In the genomic region with DNA sequence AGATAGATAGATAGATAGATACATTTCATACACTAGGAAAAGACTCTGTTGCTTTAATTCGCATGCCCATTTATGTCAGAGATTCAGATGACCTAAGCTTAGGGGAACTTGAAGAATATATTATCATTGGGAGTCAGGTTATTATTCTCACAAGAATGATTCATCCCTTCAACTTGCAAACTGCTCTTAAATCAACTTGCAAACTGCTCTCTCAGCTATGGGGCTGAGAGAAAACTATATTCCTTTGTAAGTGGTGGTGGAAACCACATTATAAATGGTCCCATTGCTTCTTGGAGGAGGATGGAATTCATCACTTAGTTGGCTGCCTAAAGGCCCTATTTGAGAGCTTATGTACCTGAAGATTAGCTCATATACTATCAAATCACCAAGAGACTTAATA, we compare ENCODE assay signal across 24 cellular contexts.
A peak's percentile ranks its signal among the peaks of the same experiment; 100 is the strongest.
DNase-seq lines count a peak whose midpoint lies in the region; ATAC-seq, FAIRE-seq and TF ChIP-seq lines count a peak whose summit lies in the region.
"Had no signal": no experiment of that assay in that cellular context is flagged by ENCODE, and none has a peak within 500 bp of the region (broad histone marks: within the 10 kb centered on the region; RNA-seq: fewer than 3 reads in every experiment).

No MANE protein-coding gene starts in this region.

- H3K36me3 Mint-ChIP-seq in activated T-cell treated with anti-CD3 and anti-CD28 coated beads, Interleukin-2, amount 50 U/mL, for 24 hours (ENCODE audit: low read depth) = no peaks in the 10 kb centered on the region
- H3K36me3 Mint-ChIP-seq: type B pancreatic cell had no signal

- no peak overlapping the region for H2BK20ac ChIP-seq in IMR-90 (ENCODE audit: low read depth, low read length)

- WGBS in IMR-90 (ENCODE audit: extremely low coverage in 2 of 2, insufficient read length in 1 of 2), 2 experiments = no CpG with 5 or more reads among the region's 1 CpG

- H2BK5ac ChIP-seq in IMR-90 (ENCODE audit: low read depth, low read length, poor library complexity, severe bottlenecking) = no peak overlapping the region

- H4K5ac ChIP-seq in IMR-90 (ENCODE audit: low read depth, low read length) = no peak overlapping the region

- H3K18ac ChIP-seq in IMR-90 (ENCODE audit: low read depth, low read length) = no peak overlapping the region

- H3K79me1 ChIP-seq in IMR-90 (ENCODE audit: low read depth in 1 of 2, low read length in 2 of 2) = no peaks in the 10 kb centered on the region

- H3K36me3 ChIP-seq in IMR-90 (ENCODE audit: control insufficient read depth, insufficient read depth, low read length) = no peaks in the 10 kb centered on the region
- H3K36me3 ChIP-seq in bronchial epithelial cell (ENCODE audit: control insufficient read depth, insufficient read depth, low read length) = no peaks in the 10 kb centered on the region
- no peaks in the 10 kb centered on the region for H3K36me3 ChIP-seq in mucosa of descending colon (ENCODE audit: low read depth)
- H3K36me3 ChIP-seq: adrenal gland, SJCRH30 had no signal

- H3K4me3 ChIP-seq in IMR-90 (ENCODE audit: insufficient read depth, low read depth, low read length) = no peak overlapping the region
- no peak overlapping the region for H3K4me3 ChIP-seq in bronchial epithelial cell (ENCODE audit: low read depth, low read length)
- H3K4me3 ChIP-seq in mucosa of descending colon = no peak overlapping the region
- H3K4me3 ChIP-seq: adrenal gland, SJCRH30 had no signal

- CTCF ChIA-PET in IMR-90 (lab: Yijun Ruan, JAX) = no interaction called here

- no peak overlapping the region for H4K8ac ChIP-seq in IMR-90 (ENCODE audit: low read depth in 2 of 2, low read length in 2 of 2)

- no peak for TF ChIP-seq CTCF in IMR-90 (conservative IDR thresholded peaks at IDR 0.05; ENCODE audit: low read depth, low read length)
- no peak for TF ChIP-seq CTCF in bronchial epithelial cell (IDR thresholded peaks at IDR 0.05; ENCODE audit: insufficient read depth, low read length, severe bottlenecking)
- no peak for TF ChIP-seq CTCF in mucosa of descending colon (IDR thresholded peaks at IDR 0.05)

- H4K20me1 ChIP-seq in IMR-90 (ENCODE audit: insufficient read depth, low read length) = no peaks in the 10 kb centered on the region

- H3K14ac ChIP-seq in IMR-90 (replicated peaks; ENCODE audit: low read depth, low read length) = no peak overlapping the region

- no peaks in the 10 kb centered on the region for H3K27me3 ChIP-seq in IMR-90 (ENCODE audit: control insufficient read depth, insufficient read depth, low read length)
- H3K27me3 ChIP-seq in bronchial epithelial cell (ENCODE audit: control insufficient read depth, insufficient read depth, low read length) = no peaks in the 10 kb centered on the region
- H3K27me3 ChIP-seq: adrenal gland, SJCRH30 had no signal

- H3K9me3 Mint-ChIP-seq in activated T-cell treated with anti-CD3 and anti-CD28 coated beads, Interleukin-2, amount 50 U/mL, for 24 hours = peaks cover 6% of the 10 kb centered on the region
- H3K9me3 Mint-ChIP-seq: activated T-helper 2 cell treated with anti-CD3 and anti-CD28 coated beads, Interferon-gamma antibody, Interleukin-2, Interleukin-4, amounts not matched to agents 10 μg/mL and 5 μg/mL and 100 μg/mL, durations not matched to agents 14 hours and 24 hours and 36 hours; neural crest cell had no signal

- H3K27ac Mint-ChIP-seq in activated T-cell treated with anti-CD3 and anti-CD28 coated beads, Interleukin-2, amount 50 U/mL, for 24 hours = no peak overlapping the region
- H3K27ac Mint-ChIP-seq: activated T-helper 2 cell treated with anti-CD3 and anti-CD28 coated beads, Interferon-gamma antibody, Interleukin-2, Interleukin-4, amounts not matched to agents 10 μg/mL and 5 μg/mL and 100 μg/mL, durations not matched to agents 14 hours and 24 hours and 36 hours; type B pancreatic cell had no signal

- DNase-seq in AG08395 (ENCODE audit: low spot score) (peak; percentile 50), IMR-90 (peak; percentile 3), bronchial epithelial cell (ENCODE audit: low read depth) (peak; percentile 57), kidney glomerular epithelial cell (lab: John Stamatoyannopoulos, UW) (peak; percentile 90), mucosa of descending colon (no peak), NCI-H1417 treated with DMSO at 0.1 percent for 48 hours (lab: John Stamatoyannopoulos, UW) (no peak)
- no peak for DNase-seq in activated T-cell treated with anti-CD3 and anti-CD28 coated beads, Interleukin-2, amount 50 U/mL, for 24 hours
- DNase-seq in effector CD4-positive, alpha-beta T cell = no peak
- DNase-seq: adrenal gland; head of caudate nucleus; kidney; MM.1S; NCI-H1930; NCI-H69; SJCRH30; stimulated activated naive CD4-positive, alpha-beta T cell treated with Interleukin-2 at 50 U/mL for 16 hours had no signal

- in situ Hi-C loops in IMR-90 (cut with MboI; ENCODE audit: low sequenced_read_pairs) = no loop called here

- H3K56ac ChIP-seq in IMR-90 (ENCODE audit: extremely low read depth, insufficient read depth, low read length) = no peak overlapping the region

- no peak overlapping the region for H2AFZ ChIP-seq in IMR-90 (replicated peaks; ENCODE audit: low read length, poor library complexity)

- H4K91ac ChIP-seq in IMR-90 (ENCODE audit: insufficient read depth, low read depth, low read length) = no peak overlapping the region

- H3K4me1 Mint-ChIP-seq in activated T-cell treated with anti-CD3 and anti-CD28 coated beads, Interleukin-2, amount 50 U/mL, for 24 hours (ENCODE audit: low read depth) = no peaks in the 10 kb centered on the region
- H3K4me1 Mint-ChIP-seq: neural crest cell had no signal

- TF ChIP-seq RAD21 in IMR-90 (IDR thresholded peaks at IDR 0.05; ENCODE audit: low read length) = no peak

- H2AK9ac ChIP-seq in IMR-90 (replicated peaks; ENCODE audit: low read depth, low read length, poor library complexity) = no peak overlapping the region

- H3K4me2 ChIP-seq in IMR-90 (ENCODE audit: low read depth, low read length) = no peak overlapping the region

- H3K9ac ChIP-seq in IMR-90 (ENCODE audit: low read depth, low read length) = no peak overlapping the region

- H3K27me3 Mint-ChIP-seq in activated T-cell treated with anti-CD3 and anti-CD28 coated beads, Interleukin-2, amount 50 U/mL, for 24 hours = no peaks in the 10 kb centered on the region

- H3K27ac ChIP-seq in IMR-90 (ENCODE audit: insufficient read depth, low read length) = no peak overlapping the region
- H3K27ac ChIP-seq: adrenal gland, SJCRH30 had no signal

- dilution Hi-C loops in IMR-90 (cut with HindIII; ENCODE audit: low sequenced_read_pairs, unreplicated experiment) = no loop called here

- no peak for FAIRE-seq in bronchial epithelial cell (lab: Jason Lieb, UNC)
- FAIRE-seq: colon, endothelial cell of umbilical vein, G401.6, GM12892, kidney had no signal

- no peaks in the 10 kb centered on the region for H3K9me1 ChIP-seq in IMR-90 (ENCODE audit: insufficient read depth, low read length)

- H3K23ac ChIP-seq in IMR-90 (ENCODE audit: low read depth, low read length) = no peak overlapping the region

- no peak overlapping the region for H2BK15ac ChIP-seq in IMR-90 (ENCODE audit: low read depth, low read length)

- POLR2A ChIA-PET in IMR-90 (lab: Charles Lee; ENCODE audit: unreplicated experiment) = no interaction called here

- no peak overlapping the region for H2AK5ac ChIP-seq in IMR-90 (ENCODE audit: low read depth, low read length)

- H2BK120ac ChIP-seq in IMR-90 (ENCODE audit: low read depth, low read length) = no peak overlapping the region

- H3K4me1 ChIP-seq in IMR-90 (ENCODE audit: control insufficient read depth, insufficient read depth, low read length) (no peaks in the 10 kb centered on the region), mucosa of descending colon (ENCODE audit: low read depth) (no peaks in the 10 kb centered on the region)
- H3K4me1 ChIP-seq: adrenal gland, SJCRH30 had no signal

- intact Hi-C loops in IMR-90 (cut with micrococcal nuclease) = no loop called here
- intact Hi-C loops in mucosa of descending colon (cut with DNase I, micrococcal nuclease) = no loop called here

- no peak overlapping the region for H3K4ac ChIP-seq in IMR-90 (ENCODE audit: low read depth, low read length)

- H3K9me3 ChIP-seq in IMR-90 (ENCODE audit: control insufficient read depth, insufficient read depth, low read length) (no peaks in the 10 kb centered on the region), mucosa of descending colon (no peaks in the 10 kb centered on the region)
- H3K9me3 ChIP-seq: adrenal gland, SJCRH30 had no signal

- no TSS peak for BruUV-seq in IMR-90 (replicated peaks; lab: Mats Ljungman, UMichigan)

- no peak for TF ChIP-seq POLR2A in IMR-90 (IDR thresholded peaks at IDR 0.05; ENCODE audit: low read depth, low read length)

- H3K4me3 Mint-ChIP-seq in activated T-cell treated with anti-CD3 and anti-CD28 coated beads, Interleukin-2, amount 50 U/mL, for 24 hours = no peak overlapping the region
- H3K4me3 Mint-ChIP-seq: neural crest cell, type B pancreatic cell had no signal

- ATAC-seq in IMR-90 (ENCODE audit: low read depth) = no peak
- ATAC-seq in mucosa of descending colon = no peak
- ATAC-seq: activated CD4-positive, CD25-positive, alpha-beta regulatory T cell treated with anti-CD3 and anti-CD28 coated beads, Interleukin-2, amount 50 U/mL, for 24 hours had no signal

TF ChIP-seq in IMR-90, 13 proteins besides CTCF, POLR2A, EP300 and RAD21:
- TF ChIP-seq MAFK (IDR thresholded peaks at IDR 0.05; ENCODE audit: low read depth, low read length) (no peak), FOS (IDR thresholded peaks at IDR 0.05; ENCODE audit: low read depth, low read length) (no peak), NFE2L2 (IDR thresholded peaks at IDR 0.05; ENCODE audit: low read depth, low read length) (no peak), RFX5 (IDR thresholded peaks at IDR 0.05; ENCODE audit: low read depth, low read length) (no peak), RCOR1 (IDR thresholded peaks at IDR 0.05; ENCODE audit: insufficient replicate concordance, low read length) (no peak), CEBPB (IDR thresholded peaks at IDR 0.05; ENCODE audit: low read depth, low read length) (no peak), MXI1 (IDR thresholded peaks at IDR 0.05; ENCODE audit: borderline replicate concordance, low read depth, low read length) (no peak)

Comparison
In these comparisons a context has a peak if more than half of its experiments do, and no peak if none do; other contexts are left out.
1. DNase-seq: peak in AG08395 (single experiment), IMR-90 (single experiment), bronchial epithelial cell (single experiment) and kidney glomerular epithelial cell (single experiment); none in activated T-cell treated with anti-CD3 and anti-CD28 coated beads, Interleukin-2, amount 50 U/mL, for 24 hours (single experiment), mucosa of descending colon (0 of 3), NCI-H1417 treated with DMSO at 0.1 percent for 48 hours (single experiment) and effector CD4-positive, alpha-beta T cell (single experiment).